In genomic region chr2:83933743-83934142, GRCh38 we compare ENCODE assay signal across 23 cellular contexts.
"Had no signal": no experiment of that assay in that cellular context is flagged by ENCODE, and none has a peak within 500 bp of the region (broad histone marks: within the 10 kb centered on the region; RNA-seq: fewer than 3 reads in every experiment).

No MANE protein-coding gene starts in this region.

- H3K4me1 ChIP-seq: SJSA1 had no signal

- FAIRE-seq: RCC 7860 had no signal

- H3K4me3 ChIP-seq: MG63, SJSA1, SK-N-MC had no signal

- H3K27ac ChIP-seq: SJSA1, SK-N-MC had no signal

- H3K27me3 ChIP-seq: MG63, SJSA1 had no signal

- H3K36me3 ChIP-seq: MG63, SJSA1 had no signal

- H3K9me3 ChIP-seq: MG63, SJSA1 had no signal

- DNase-seq: Karpas-422, KG1, MG63, NCI-H1092, NCI-H1105 treated with DMSO at 0.1 percent for 48 hours, NCI-H1417 treated with DMSO at 0.1 percent for 48 hours, NCI-H146, NCI-H1694 treated with DMSO at 0.1 percent for 48 hours, NCI-H2029, NCI-H2081 treated with DMSO at 0.1 percent for 48 hours, NCI-H2171, NCI-H226, NCI-H446, NCI-H510A, NCI-H524 treated with DMSO at 0.1 percent for 48 hours, NCI-H69, NCI-H774, Right ventricle myocardium superior, RPMI8226, SIG-M5 had no signal
